1 cellular context compared by ENCODE assay signal in genomic region chr5:172788771-172789686, GRCh38.
A peak's percentile ranks its signal among the peaks of the same experiment; 100 is the strongest.
TF ChIP-seq lines count a peak whose summit lies in the region.

No MANE protein-coding gene starts in this region.

TF ChIP-seq in HepG2, 621 proteins besides CTCF, POLR2A, EP300 and RAD21 (continued from another document and continues in another):
- TF ChIP-seq PAXIP1 (CRISPR knock-in tag; conservative IDR thresholded peaks at IDR 0.05), result peak; percentile 86
- TF ChIP-seq ONECUT2 (CRISPR knock-in tag; IDR thresholded peaks at IDR 0.05), result peak; percentile 83; the same call in 1 of the 2 replicates
- TF ChIP-seq ZNF749 (CRISPR knock-in tag; IDR thresholded peaks at IDR 0.05; ENCODE audit: borderline replicate concordance), result no peak
- TF ChIP-seq USF2 (IDR thresholded peaks at IDR 0.05; ENCODE audit: low read depth, low read length), result no peak
- TF ChIP-seq USF2 (CRISPR knock-in tag; IDR thresholded peaks at IDR 0.05; ENCODE audit: borderline replicate concordance), result no peak; the same call in 1 of the 2 replicates
- TF ChIP-seq MLLT10 (CRISPR knock-in tag; IDR thresholded peaks at IDR 0.05), result no peak
- TF ChIP-seq ERF (CRISPR knock-in tag; IDR thresholded peaks at IDR 0.05), result no peak
- no peak for TF ChIP-seq ZNF3 (CRISPR knock-in tag; IDR thresholded peaks at IDR 0.05)
- TF ChIP-seq ZBTB37 (CRISPR knock-in tag; IDR thresholded peaks at IDR 0.05), result no peak
- TF ChIP-seq MYPOP (CRISPR knock-in tag; IDR thresholded peaks at IDR 0.05), result no peak
- TF ChIP-seq SNAPC5 (CRISPR knock-in tag; IDR thresholded peaks at IDR 0.05; ENCODE audit: borderline replicate concordance), result no peak
- no peak for TF ChIP-seq ATAD3A (CRISPR knock-in tag; IDR thresholded peaks at IDR 0.05)
- no peak for TF ChIP-seq ZNF660 (CRISPR knock-in tag; IDR thresholded peaks at IDR 0.05; ENCODE audit: borderline replicate concordance, low read depth)
- TF ChIP-seq TEAD3 (CRISPR knock-in tag; optimal IDR thresholded peaks at IDR 0.05; ENCODE audit: borderline replicate concordance), result no peak
- no peak for TF ChIP-seq ZNF224 (CRISPR knock-in tag; IDR thresholded peaks at IDR 0.05)
- no peak for TF ChIP-seq ZNF367 (CRISPR knock-in tag; IDR thresholded peaks at IDR 0.05; ENCODE audit: borderline replicate concordance)
- no peak for TF ChIP-seq ZNF280D (CRISPR knock-in tag; IDR thresholded peaks at IDR 0.05)
- TF ChIP-seq ZNF142 (CRISPR knock-in tag; IDR thresholded peaks at IDR 0.05), result no peak
- TF ChIP-seq STAT5B (CRISPR knock-in tag; IDR thresholded peaks at IDR 0.05), result no peak
- no peak for TF ChIP-seq ZNF598 (CRISPR knock-in tag; IDR thresholded peaks at IDR 0.05; ENCODE audit: borderline replicate concordance)
- TF ChIP-seq ZKSCAN1 (IDR thresholded peaks at IDR 0.05; ENCODE audit: low read length), result no peak
- peak; percentile 83 for TF ChIP-seq TFAP4 (IDR thresholded peaks at IDR 0.05; ENCODE audit: borderline replicate concordance, low read depth)
- TF ChIP-seq AKAP8 (CRISPR knock-in tag; IDR thresholded peaks at IDR 0.05), result 0 out of 2 replicates have a peak, but pooled peaks have one; percentile 32
- TF ChIP-seq ZNF382 (CRISPR knock-in tag; IDR thresholded peaks at IDR 0.05; ENCODE audit: borderline replicate concordance), result no peak
- no peak for TF ChIP-seq ZNF235 (CRISPR knock-in tag; IDR thresholded peaks at IDR 0.05; ENCODE audit: borderline replicate concordance)
- TF ChIP-seq HNF1B (CRISPR knock-in tag; IDR thresholded peaks at IDR 0.05), result no peak; the same call in 1 of the 2 replicates
- TF ChIP-seq PRDM10 (CRISPR knock-in tag; IDR thresholded peaks at IDR 0.05; ENCODE audit: low read depth), result no peak
- no peak; the same call in 1 of the 2 replicates for TF ChIP-seq KMT2B (CRISPR knock-in tag; IDR thresholded peaks at IDR 0.05)
